Comparison of ENCODE assay signal across 29 cellular contexts in the genomic region with DNA sequence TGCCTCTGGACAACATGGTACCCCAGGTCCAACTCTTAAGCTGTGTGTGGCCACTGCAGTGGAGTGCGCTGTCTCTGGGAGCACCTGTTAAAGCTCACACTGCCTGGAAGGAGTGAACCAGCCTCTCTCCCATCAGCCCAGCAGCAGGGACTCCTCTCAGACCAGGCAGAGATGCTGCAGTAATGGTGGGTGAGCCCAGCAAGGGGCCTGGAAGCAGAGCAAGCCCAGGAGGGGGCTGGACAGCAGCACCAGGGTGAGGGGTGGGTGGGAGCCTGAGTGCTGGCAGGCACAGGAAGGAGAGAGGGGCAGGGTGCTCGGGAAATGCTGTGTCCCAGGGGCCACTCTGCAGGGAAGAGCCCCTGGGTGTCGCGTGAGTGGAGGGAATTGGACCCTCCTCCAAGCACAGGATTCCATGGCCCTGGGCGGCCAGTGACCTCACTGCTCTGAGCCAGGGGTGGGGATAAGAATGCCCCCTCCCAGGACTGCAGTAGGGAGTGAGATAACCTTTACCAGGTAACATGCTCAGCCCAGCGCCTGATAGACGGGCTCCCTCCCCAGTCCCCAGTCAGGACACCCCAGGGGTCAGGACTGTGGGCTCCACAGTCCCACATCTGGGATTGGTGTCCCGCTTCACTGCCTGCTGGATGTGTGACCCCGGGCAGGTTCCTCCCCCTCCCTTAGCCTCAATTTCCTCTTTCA.
DNase-seq lines count a peak whose midpoint lies in the region; ATAC-seq and TF ChIP-seq lines count a peak whose summit lies in the region.
"Had no signal": no experiment of that assay in that cellular context is flagged by ENCODE, and none has a peak within 500 bp of the region (broad histone marks: within the 10 kb centered on the region; RNA-seq: fewer than 3 reads in every experiment).

No MANE protein-coding gene starts in this region.

- H3K27ac ChIP-seq in vagina: no peak overlapping the region
- H3K27ac ChIP-seq: C4-2B, epithelial cell of prostate, foreskin keratinocyte, HL-60, left lung, psoas muscle, skin epidermis, thyroid gland had no signal

- no peaks in the 10 kb centered on the region for H3K36me3 Mint-ChIP-seq in activated T-cell treated with anti-CD3 and anti-CD28 coated beads, Interleukin-2, amount 50 U/mL, for 72 hours (ENCODE audit: insufficient read depth in 2 of 2)
- H3K36me3 Mint-ChIP-seq in osteocyte (ENCODE audit: unreplicated experiment): no peaks in the 10 kb centered on the region
- H3K36me3 Mint-ChIP-seq: activated naive CD4-positive, alpha-beta T cell treated with anti-CD3 and anti-CD28 coated beads, Interleukin-2, amount 10 ng/mL, durations not matched to agents 7 days and 5 days had no signal

- H3K36me3 ChIP-seq in vagina: no peaks in the 10 kb centered on the region
- H3K36me3 ChIP-seq: left lung, thyroid gland had no signal

- no peak for ATAC-seq in activated T-cell treated with anti-CD3 and anti-CD28 coated beads, Interleukin-2, amount 50 U/mL, for 72 hours (replicated peaks in 1 of 2)
- no peak for ATAC-seq in GM19463 (IDR thresholded peaks at IDR 0.05; ENCODE audit: unreplicated experiment)
- ATAC-seq in HG02970 (IDR thresholded peaks at IDR 0.05; ENCODE audit: low FRiP score, unreplicated experiment): no peak
- ATAC-seq in GM18498 (IDR thresholded peaks at IDR 0.05; ENCODE audit: unreplicated experiment): no peak
- ATAC-seq: foreskin keratinocyte, HepG2, left lung, psoas muscle had no signal

- H3K4me1 ChIP-seq in vagina: no peaks in the 10 kb centered on the region
- H3K4me1 ChIP-seq: left lung, psoas muscle, thyroid gland had no signal

- no peak overlapping the region for H3K4me3 ChIP-seq in vagina
- H3K4me3 ChIP-seq: left lung, psoas muscle, skin epidermis, thyroid gland had no signal

- TF ChIP-seq CTCF in osteocyte (IDR thresholded peaks at IDR 0.05): no peak
- no peak for TF ChIP-seq CTCF in vagina (IDR thresholded peaks at IDR 0.05)

- no peaks in the 10 kb centered on the region for H3K9me3 Mint-ChIP-seq in activated T-cell treated with anti-CD3 and anti-CD28 coated beads, Interleukin-2, amount 50 U/mL, for 72 hours
- no peaks in the 10 kb centered on the region for H3K9me3 Mint-ChIP-seq in osteocyte (ENCODE audit: unreplicated experiment)
- H3K9me3 Mint-ChIP-seq: activated naive CD4-positive, alpha-beta T cell treated with anti-CD3 and anti-CD28 coated beads, Interleukin-2, amount 10 ng/mL, durations not matched to agents 7 days and 5 days; nephron progenitor cell had no signal

- H3K27me3 Mint-ChIP-seq in activated T-cell treated with anti-CD3 and anti-CD28 coated beads, Interleukin-2, amount 50 U/mL, for 72 hours (ENCODE audit: low read depth): peaks cover 15% of the 10 kb centered on the region
- no peaks in the 10 kb centered on the region for H3K27me3 Mint-ChIP-seq in osteocyte (ENCODE audit: unreplicated experiment)

- H3K9me3 ChIP-seq in vagina: no peaks in the 10 kb centered on the region
- H3K9me3 ChIP-seq: left lung, psoas muscle, thyroid gland had no signal

- intact Hi-C loops in vagina (cut with DNase I): no loop called here

- no peak overlapping the region for H3K4me3 Mint-ChIP-seq in activated T-cell treated with anti-CD3 and anti-CD28 coated beads, Interleukin-2, amount 50 U/mL, for 72 hours
- H3K4me3 Mint-ChIP-seq in osteocyte (ENCODE audit: unreplicated experiment): no peak overlapping the region
- H3K4me3 Mint-ChIP-seq: activated naive CD4-positive, alpha-beta T cell treated with anti-CD3 and anti-CD28 coated beads, Interleukin-2, amount 10 ng/mL, durations not matched to agents 7 days and 5 days; nephron progenitor cell had no signal

- no peak overlapping the region for H3K27ac Mint-ChIP-seq in activated T-cell treated with anti-CD3 and anti-CD28 coated beads, Interleukin-2, amount 50 U/mL, for 72 hours
- no peak overlapping the region for H3K27ac Mint-ChIP-seq in osteocyte (ENCODE audit: unreplicated experiment)
- H3K27ac Mint-ChIP-seq: activated naive CD4-positive, alpha-beta T cell treated with anti-CD3 and anti-CD28 coated beads, Interleukin-2, amount 10 ng/mL, durations not matched to agents 7 days and 5 days; nephron progenitor cell had no signal

- no peak for TF ChIP-seq POLR2A in vagina (IDR thresholded peaks at IDR 0.05)

- peak; percentile 2 to 9 for DNase-seq in activated T-cell treated with anti-CD3 and anti-CD28 coated beads, Interleukin-2, amount 50 U/mL, for 48 hours
- DNase-seq in activated T-cell treated with anti-CD3 and anti-CD28 coated beads, Interleukin-2, amount 50 U/mL, for 72 hours: no peak
- DNase-seq in activated CD8-positive, alpha-beta memory T cell treated with anti-CD3 and anti-CD28 coated beads, Interleukin-2, amount 50 U/mL, for 48 hours: peak; percentile 20
- peak; percentile 74 for DNase-seq in osteocyte (ENCODE audit: extremely low spot score, unreplicated experiment)
- peak; percentile 76 to 89 for DNase-seq in vagina (ENCODE audit: extremely low spot score in 2 of 2)
- DNase-seq: ACHN; activated CD4-positive, alpha-beta T cell treated with anti-CD3 and anti-CD28 coated beads for 1 hour; activated naive CD4-positive, alpha-beta T cell treated with anti-CD3 and anti-CD28 coated beads, Interleukin-2, amount 10 ng/mL, durations not matched to agents 7 days and 5 days; anterior cingulate cortex; foreskin keratinocyte; midbrain; NCI-H187; NCI-H226; NCI-H774; nephron progenitor cell; psoas muscle; SHP77; stimulated activated CD4-positive, alpha-beta T cell treated with anti-CD3 and anti-CD28 coated beads, Interleukin-2, amount 100 ng/mL, for 48 hours; stimulated activated naive CD4-positive, alpha-beta T cell; thyroid gland had no signal

- no peaks in the 10 kb centered on the region for H3K27me3 ChIP-seq in vagina
- H3K27me3 ChIP-seq: foreskin keratinocyte, thyroid gland had no signal

- no peaks in the 10 kb centered on the region for H3K4me1 Mint-ChIP-seq in activated T-cell treated with anti-CD3 and anti-CD28 coated beads, Interleukin-2, amount 50 U/mL, for 72 hours (ENCODE audit: low read depth)
- no peaks in the 10 kb centered on the region for H3K4me1 Mint-ChIP-seq in osteocyte (ENCODE audit: unreplicated experiment)
- H3K4me1 Mint-ChIP-seq: activated naive CD4-positive, alpha-beta T cell treated with anti-CD3 and anti-CD28 coated beads, Interleukin-2, amount 10 ng/mL, durations not matched to agents 7 days and 5 days had no signal

Comparison
In these comparisons a context has a peak if more than half of its experiments do, and no peak if none do; other contexts are left out.
1. DNase-seq: peak in activated T-cell treated with anti-CD3 and anti-CD28 coated beads, Interleukin-2, amount 50 U/mL, for 48 hours (2 of 2), activated CD8-positive, alpha-beta memory T cell treated with anti-CD3 and anti-CD28 coated beads, Interleukin-2, amount 50 U/mL, for 48 hours (single experiment), osteocyte (single experiment) and vagina (2 of 2); none in activated T-cell treated with anti-CD3 and anti-CD28 coated beads, Interleukin-2, amount 50 U/mL, for 72 hours (0 of 2).